ENCODE assay signal across 19 cellular contexts in the genomic region with DNA sequence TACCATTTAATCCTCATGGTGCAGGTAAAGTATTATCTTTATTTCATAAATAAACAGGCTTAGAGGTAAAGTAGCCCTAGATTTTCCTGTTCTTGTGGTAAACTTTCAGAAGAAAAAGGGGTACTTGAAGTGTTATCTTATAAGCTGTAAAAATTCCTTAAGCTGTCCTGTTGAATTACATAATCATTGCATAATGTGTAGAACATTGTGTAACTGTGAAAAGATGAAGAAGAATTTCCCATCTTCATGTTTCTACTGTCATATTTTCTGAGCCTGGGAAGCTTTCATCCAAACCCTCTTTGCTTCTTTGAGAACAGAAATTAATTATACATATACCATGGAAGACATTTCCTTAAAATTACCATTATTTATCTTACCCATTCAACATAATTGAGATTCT.
A peak's percentile ranks its signal among the peaks of the same experiment; 100 is the strongest.
DNase-seq lines count a peak whose midpoint lies in the region; ATAC-seq and TF ChIP-seq lines count a peak whose summit lies in the region.
"Had no signal": no experiment of that assay in that cellular context is flagged by ENCODE, and none has a peak within 500 bp of the region (broad histone marks: within the 10 kb centered on the region; RNA-seq: fewer than 3 reads in every experiment).

No MANE protein-coding gene starts in this region.

- H3K9ac ChIP-seq in adipocyte (ENCODE audit: low read length): no peak overlapping the region

- H3K36me3 ChIP-seq in adipocyte (ENCODE audit: control insufficient read depth, insufficient read depth, low read length, severe bottlenecking): peaks cover 29% of the 10 kb centered on the region

- peaks cover 32% of the 10 kb centered on the region for H3K4me1 ChIP-seq in adipocyte (ENCODE audit: control insufficient read depth, insufficient read depth, low read length)
- H3K4me1 ChIP-seq: testis had no signal

- intact Hi-C loops in left colon (cut with DNase I, micrococcal nuclease): no loop called here

- H3K9me3 ChIP-seq in adipocyte (ENCODE audit: control insufficient read depth, low read length): no peaks in the 10 kb centered on the region
- H3K9me3 ChIP-seq: testis had no signal

- ATAC-seq in HG03439 (IDR thresholded peaks at IDR 0.05; ENCODE audit: unreplicated experiment): no peak
- ATAC-seq in left colon: no peak
- ATAC-seq: Right ventricle myocardium inferior, WTC11 had no signal

- peak; percentile 25 to 41 for DNase-seq in AML-193 (lab: John Stamatoyannopoulos, UW)
- peak; percentile 43 for DNase-seq in adipocyte (ENCODE audit: low read depth)
- peak; percentile 73 for DNase-seq in inferior parietal cortex (ENCODE audit: extremely low spot score)
- no peak for DNase-seq in mucosa of gallbladder (ENCODE audit: low spot score)
- no peak for DNase-seq in stimulated activated naive CD4-positive, alpha-beta T cell treated with Interleukin-2 at 50 U/mL for 16 hours (lab: John Stamatoyannopoulos, UW)
- DNase-seq in left colon: no peak
- DNase-seq: DMS 273 treated with DMSO at 0.1 percent for 48 hours; effector CD4-positive, alpha-beta T cell; foreskin keratinocyte; Kasumi-1; NCI-H345; NK-92 treated with Interleukin-12 subunit alpha and Interleukin-12 subunit beta, amount 100 ng/mL, for 24 hours; T-helper 2 cell; testis had no signal

- H3K27me3 ChIP-seq in adipocyte (replicated peaks; ENCODE audit: control insufficient read depth, insufficient read depth, low read length): no peaks in the 10 kb centered on the region
- H3K27me3 ChIP-seq: foreskin keratinocyte, testis had no signal

- no peak for TF ChIP-seq EP300 in Ishikawa (IDR thresholded peaks at IDR 0.05; ENCODE audit: borderline replicate concordance)

- no peak overlapping the region for H3K4me3 ChIP-seq in adipocyte (ENCODE audit: low read length)
- H3K4me3 ChIP-seq: skin epidermis, testis had no signal

- TF ChIP-seq RAD21 in Ishikawa (IDR thresholded peaks at IDR 0.05; ENCODE audit: low read depth): no peak

TF ChIP-seq in Ishikawa, 13 proteins besides CTCF, POLR2A, EP300 and RAD21:
- TF ChIP-seq YY1 (IDR thresholded peaks at IDR 0.05; ENCODE audit: low read depth) (no peak), CEBPB (IDR thresholded peaks at IDR 0.05) (0 out of 2 replicates have a peak, but pooled peaks have one; percentile 19)

Comparison
In these comparisons a context has a peak if more than half of its experiments do, and no peak if none do; other contexts are left out.
1. DNase-seq: peak in AML-193 (2 of 2), adipocyte (single experiment) and inferior parietal cortex (single experiment); none in mucosa of gallbladder (single experiment), stimulated activated naive CD4-positive, alpha-beta T cell treated with Interleukin-2 at 50 U/mL for 16 hours (single experiment) and left colon (0 of 2).